In genomic region chr4:44725861-44726820, GRCh38 we compare ENCODE assay signal across 1 cellular context.
TF ChIP-seq lines count a peak whose summit lies in the region.

Gene GNPDA2 (minus strand): TSS chr4:44726556. CDS start chr4:44722207, 4,349 bp downstream.

TF ChIP-seq in GM12878, 131 proteins besides CTCF, POLR2A, EP300 and RAD21 (continued from another document):
- TF ChIP-seq EGR1 (IDR thresholded peaks at IDR 0.05; ENCODE audit: borderline replicate concordance in 1 of 2, low read depth in 2 of 2, low read length in 2 of 2) (no peak), SPI1 (IDR thresholded peaks at IDR 0.05; ENCODE audit: borderline replicate concordance, insufficient read depth, low read depth, low read length) (0 out of 2 replicates have a peak, but pooled peaks have one; percentile 7), ASH2L (IDR thresholded peaks at IDR 0.05; ENCODE audit: borderline replicate concordance, low read depth) (peak; percentile 38; the same call in 1 of the 2 replicates), ATF3 (IDR thresholded peaks at IDR 0.05; ENCODE audit: borderline replicate concordance, extremely low read depth, low read depth, low read length) (no peak), IKZF1 (conservative IDR thresholded peaks at IDR 0.05) (peak; percentile 74), EED (IDR thresholded peaks at IDR 0.05; ENCODE audit: low read depth) (peak; percentile 44; the same call in 1 of the 2 replicates), DPF2 (IDR thresholded peaks at IDR 0.05) (0 out of 2 replicates have a peak, but pooled peaks have one; percentile 11), MTA2 (IDR thresholded peaks at IDR 0.05; ENCODE audit: low read depth) (no peak), POU2F2 (IDR thresholded peaks at IDR 0.05; ENCODE audit: borderline replicate concordance, low read depth, low read length) (peak; percentile 61; the same call in 1 of the 3 replicates), SKIL (IDR thresholded peaks at IDR 0.05; ENCODE audit: low read depth, poor library complexity, severe bottlenecking) (no peak), ZBTB40 (IDR thresholded peaks at IDR 0.05; ENCODE audit: borderline replicate concordance) (peak; percentile 58), POLR2AphosphoS2 (IDR thresholded peaks at IDR 0.05; ENCODE audit: low read depth, low read length) (peak; percentile 63; the same call in 1 of the 2 replicates), SMAD5 (IDR thresholded peaks at IDR 0.05; ENCODE audit: low read depth) (peak; percentile 64; the same call in 1 of the 2 replicates), CREM (IDR thresholded peaks at IDR 0.05; ENCODE audit: low read depth) (peak; percentile 7), USF1 (IDR thresholded peaks at IDR 0.05; ENCODE audit: borderline replicate concordance, extremely low read length, insufficient read depth, low read depth, low read length) (peak; percentile 13), KAT2A (conservative IDR thresholded peaks at IDR 0.05; ENCODE audit: control insufficient read depth, low read depth, low read length) (no peak), PML (IDR thresholded peaks at IDR 0.05; ENCODE audit: low read length) (0 out of 2 replicates have a peak, but pooled peaks have one; percentile 81), YY1 (IDR thresholded peaks at IDR 0.05; ENCODE audit: low read depth, low read length) (peak; percentile 8; the same call in 1 of the 2 replicates), NRF1 (conservative IDR thresholded peaks at IDR 0.05; ENCODE audit: low read depth, low read length) (peak; percentile 86), HCFC1 (IDR thresholded peaks at IDR 0.05; ENCODE audit: low read length) (peak; percentile 37; the same call in 1 of the 2 replicates), SIX5 (IDR thresholded peaks at IDR 0.05; ENCODE audit: low read depth, low read length, severe bottlenecking) (no peak), GABPA (IDR thresholded peaks at IDR 0.05; ENCODE audit: low read depth) (peak; percentile 77), NR2C1 (IDR thresholded peaks at IDR 0.05) (peak; percentile 88), CHD4 (IDR thresholded peaks at IDR 0.05) (no peak), SUPT20H (IDR thresholded peaks at IDR 0.05; ENCODE audit: borderline replicate concordance, control insufficient read depth, low read depth, low read length) (no peak), IKZF2 (IDR thresholded peaks at IDR 0.05) (0 out of 4 replicates have a peak, but pooled peaks of 1 of the 2 experiments have one; percentile 24), HDGF (IDR thresholded peaks at IDR 0.05) (0 out of 2 replicates have a peak, but pooled peaks have one; percentile 54), MAX (IDR thresholded peaks at IDR 0.05; ENCODE audit: low read depth, low read length) (peak; percentile 29; the same call in 1 of the 2 replicates), NBN (IDR thresholded peaks at IDR 0.05) (0 out of 2 replicates have a peak, but pooled peaks have one; percentile 34), NFIC (IDR thresholded peaks at IDR 0.05; ENCODE audit: low read depth, low read length) (no peak), HSF1 (IDR thresholded peaks at IDR 0.05; ENCODE audit: low read depth, low read length) (no peak), ZNF687 (IDR thresholded peaks at IDR 0.05) (peak; percentile 77), ZNF217 (IDR thresholded peaks at IDR 0.05) (no peak)
